ENCODE assay signal across 8 cellular contexts in genomic region chr12:104604070-104604994, GRCh38.
DNase-seq lines count a peak whose midpoint lies in the region; ATAC-seq and TF ChIP-seq lines count a peak whose summit lies in the region.

No MANE protein-coding gene starts in this region.

- H3K4me1 ChIP-seq in upper lobe of right lung = peaks cover 52% of the 10 kb centered on the region

- H3K27ac ChIP-seq in upper lobe of right lung = peak overlapping the region; percentile 77

- intact Hi-C loops in upper lobe of right lung (cut with DNase I) = no loop called here

- DNase-seq in NCI-H460 (ENCODE audit: extremely low read depth, low read depth) = peak; percentile 27
- peak; percentile 28 for DNase-seq in activated T-cell treated with anti-CD3 and anti-CD28 coated beads for 24 hours (ENCODE audit: low read depth)
- peak; percentile 85 for DNase-seq in fibroblast of the conjunctiva (ENCODE audit: low read depth)
- peak; percentile 41 for DNase-seq in occipital lobe (lab: John Stamatoyannopoulos, UW)
- DNase-seq in upper lobe of right lung = peak; percentile 83
- no peak for DNase-seq in NCI-H2171 treated with DMSO at 0.1 percent for 48 hours (lab: John Stamatoyannopoulos, UW)

- peak; percentile 71 for ATAC-seq in GM18499 (IDR thresholded peaks at IDR 0.05; ENCODE audit: insufficient read depth, unreplicated experiment)
- ATAC-seq in HG02759 (IDR thresholded peaks at IDR 0.05; ENCODE audit: unreplicated experiment) = peak; percentile 73
- ATAC-seq in upper lobe of right lung = peak; percentile 90

- H3K9me3 ChIP-seq in upper lobe of right lung = no peaks in the 10 kb centered on the region

- no peak for TF ChIP-seq CTCF in upper lobe of right lung (IDR thresholded peaks at IDR 0.05)

- no peak overlapping the region for H3K4me3 ChIP-seq in upper lobe of right lung

- H3K36me3 ChIP-seq in upper lobe of right lung = no peaks in the 10 kb centered on the region

- no peaks in the 10 kb centered on the region for H3K27me3 ChIP-seq in upper lobe of right lung
